ENCODE assay signal across 8 cellular contexts in genomic region chr1:152870831-152871730, GRCh38. TPM values are rescaled to one million over a fixed set of nuclear protein-coding genes. Genes with fewer than 3 reads are reported as not detected.
DNase-seq lines count a peak whose midpoint lies in the region; FAIRE-seq and TF ChIP-seq lines count a peak whose summit lies in the region.

No MANE protein-coding gene starts in this region.

- in situ Hi-C loops in transverse colon (cut with MboI; ENCODE audit: low pct_ligation_motif_present in 1 of 4, low pct_unique_long_range_greater_than_20kb in 1 of 4, low sequenced_read_pairs in 3 of 4), result loop anchor here in 1 of 4 donors (25.0 kb wide), 1 partner anchor 341 kb away; the partner anchor contains the start of genes LELP1 and PRR9

- no peaks in the 10 kb centered on the region for H3K79me2 ChIP-seq in SU-DHL-6 (ENCODE audit: insufficient read depth, low read length)

- no peaks in the 10 kb centered on the region for H3K36me3 Mint-ChIP-seq in T-helper 2 cell treated with Interferon-gamma antibody and Interleukin-4, amounts not matched to agents 5 μg/mL and 100 μg/mL, for 36 hours (ENCODE audit: low read depth)

- H4K20me1 ChIP-seq in SU-DHL-6 (ENCODE audit: low read depth, low read length), result no peaks in the 10 kb centered on the region

- H3K9me2 ChIP-seq in SU-DHL-6 (replicated peaks; ENCODE audit: insufficient read depth, low read length), result no peaks in the 10 kb centered on the region

- H3K9me3 ChIP-seq in SU-DHL-6 (ENCODE audit: insufficient read depth, low read length), result no peaks in the 10 kb centered on the region
- H3K9me3 ChIP-seq in transverse colon, result no peaks in the 10 kb centered on the region

- no peak for TF ChIP-seq POLR2A in transverse colon (IDR thresholded peaks at IDR 0.05)

- no peak for FAIRE-seq in frontal cortex (lab: Jason Lieb, UNC)

- H3K36me3 ChIP-seq in SU-DHL-6 (ENCODE audit: low read length) (no peaks in the 10 kb centered on the region), transverse colon (no peaks in the 10 kb centered on the region)

- no peak for TF ChIP-seq EP300 in transverse colon (IDR thresholded peaks at IDR 0.05; ENCODE audit: low read depth)

- H3K9ac ChIP-seq in SU-DHL-6 (ENCODE audit: low read length), result no peak overlapping the region

- no peak overlapping the region for H3K4me3 Mint-ChIP-seq in T-helper 2 cell treated with Interferon-gamma antibody and Interleukin-4, amounts not matched to agents 5 μg/mL and 100 μg/mL, for 36 hours

- peaks cover 2% of the 10 kb centered on the region for H3K27me3 Mint-ChIP-seq in T-helper 2 cell treated with Interferon-gamma antibody and Interleukin-4, amounts not matched to agents 5 μg/mL and 100 μg/mL, for 36 hours (ENCODE audit: low read depth)

- no peaks in the 10 kb centered on the region for H3K4me1 Mint-ChIP-seq in T-helper 2 cell treated with Interferon-gamma antibody and Interleukin-4, amounts not matched to agents 5 μg/mL and 100 μg/mL, for 36 hours (ENCODE audit: low read depth)

- no peaks in the 10 kb centered on the region for H3K9me3 Mint-ChIP-seq in T-helper 2 cell treated with Interferon-gamma antibody and Interleukin-4, amounts not matched to agents 5 μg/mL and 100 μg/mL, for 36 hours

- H3K27me3 ChIP-seq in SU-DHL-6 (ENCODE audit: low read length), result no peaks in the 10 kb centered on the region
- no peaks in the 10 kb centered on the region for H3K27me3 ChIP-seq in transverse colon

- TF ChIP-seq CTCF in SU-DHL-6 (IDR thresholded peaks at IDR 0.05; ENCODE audit: insufficient read depth, low read length, poor library complexity, severe bottlenecking), result peak; percentile 40
- TF ChIP-seq CTCF in transverse colon (IDR thresholded peaks at IDR 0.05), result peak in 2 of 5 experiments; percentile 16 to 17

- intact Hi-C loops in transverse colon (cut with DNase I; ENCODE audit: low total_unique reads), result no loop called here

- WGBS in transverse colon (ENCODE audit: low coverage in 1 of 2), 2 donors, result 61 to 65% methylated on average over 8 to 17 of the region's 17 CpGs

- H3K27ac ChIP-seq in SU-DHL-6 (ENCODE audit: low read depth, low read length) (no peak overlapping the region), transverse colon (no peak overlapping the region)

- no peak overlapping the region for H3K27ac Mint-ChIP-seq in T-helper 2 cell treated with Interferon-gamma antibody and Interleukin-4, amounts not matched to agents 5 μg/mL and 100 μg/mL, for 36 hours

- H3F3A ChIP-seq in SU-DHL-6 (ENCODE audit: insufficient read depth), result no peaks in the 10 kb centered on the region

- H3K4me1 ChIP-seq in transverse colon, result no peaks in the 10 kb centered on the region

- no peak overlapping the region for H3K4me2 ChIP-seq in SU-DHL-6 (ENCODE audit: low read depth, low read length, poor library complexity, severe bottlenecking)

- H3K4me3 ChIP-seq in SU-DHL-6 (ENCODE audit: insufficient read depth, low read length, poor library complexity, severe bottlenecking) (no peak overlapping the region), transverse colon (no peak overlapping the region)

- H2AFZ ChIP-seq in SU-DHL-6 (ENCODE audit: low read depth, low read length, severe bottlenecking), result no peak overlapping the region

- DNase-seq in DMS114 treated with DMSO at 0.1 percent for 48 hours (lab: John Stamatoyannopoulos, UW; ENCODE audit: unreplicated experiment), result peak; percentile 12
- DNase-seq in HPDE6-E6E7 (ENCODE audit: extremely low spot score), result peak; percentile 71
- DNase-seq in kidney tubule cell (ENCODE audit: low spot score), result peak; percentile 53
- no peak for DNase-seq in transverse colon
- DNase-seq in T-helper 2 cell treated with Interferon-gamma antibody and Interleukin-4, amounts not matched to agents 5 μg/mL and 100 μg/mL, for 36 hours (ENCODE audit: low spot score), result no peak
- no peak for DNase-seq in activated gamma-delta T cell treated with Interleukin-2 at 50 U/mL for 16 hours
- DNase-seq in frontal cortex (ENCODE audit: low spot score in 2 of 2), result no peak

RNA-seq across cellular contexts. Expression of gene SMCP, which starts 7.0 kb away (rescaled TPM):
- total RNA-seq in transverse colon (not detected), frontal cortex (not detected)

RNA-seq across cellular contexts. Expression of gene LCE7A, which starts 11.3 kb away (rescaled TPM):
- total RNA-seq in transverse colon (not detected), frontal cortex (not detected)

RNA-seq across cellular contexts. Expression of gene LCE6A, which starts 28.4 kb away (rescaled TPM):
- total RNA-seq in transverse colon, result not detected
- total RNA-seq in frontal cortex, result not detected

RNA-seq across cellular contexts. Expression of gene IVL, which starts 37.3 kb away (rescaled TPM):
- not detected for total RNA-seq in transverse colon
- total RNA-seq in frontal cortex, result not detected

RNA-seq across cellular contexts. Expression of gene LCE1A, which starts 43.8 kb away (rescaled TPM):
- total RNA-seq in transverse colon, result not detected
- total RNA-seq in frontal cortex, result not detected

Comparison
In these comparisons a context has a peak if more than half of its experiments do, and no peak if none do; other contexts are left out.
1. DNase-seq: peak in DMS114 treated with DMSO at 0.1 percent for 48 hours (single experiment), HPDE6-E6E7 (single experiment) and kidney tubule cell (single experiment); none in transverse colon (single experiment), T-helper 2 cell treated with Interferon-gamma antibody and Interleukin-4, amounts not matched to agents 5 μg/mL and 100 μg/mL, for 36 hours (single experiment), activated gamma-delta T cell treated with Interleukin-2 at 50 U/mL for 16 hours (single experiment) and frontal cortex (0 of 2).